Comparison of ENCODE assay signal across 13 cellular contexts in the genomic region with DNA sequence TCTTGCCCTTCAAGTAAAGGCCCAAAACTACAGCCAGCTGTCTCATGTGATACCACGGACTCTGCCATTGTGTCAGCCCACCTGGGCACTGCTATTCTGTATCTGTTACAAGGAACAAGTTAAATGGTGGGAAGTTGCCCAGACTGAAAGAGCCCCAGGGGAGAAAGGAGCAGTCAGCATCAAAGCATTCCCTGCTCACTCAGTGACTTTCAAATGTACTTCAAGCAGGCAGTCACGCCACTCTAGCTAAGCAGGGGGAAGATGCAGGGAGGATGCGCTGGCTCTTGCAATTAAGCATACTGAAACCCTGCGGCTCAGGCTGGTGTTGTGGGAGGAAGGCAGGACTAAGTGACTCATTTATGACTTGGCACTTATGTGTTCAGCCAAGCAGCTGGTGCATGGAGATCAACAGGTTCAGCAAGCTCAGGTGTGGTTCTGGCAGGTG.
DNase-seq lines count a peak whose midpoint lies in the region; ATAC-seq, FAIRE-seq and TF ChIP-seq lines count a peak whose summit lies in the region.
"Had no signal": no experiment of that assay in that cellular context is flagged by ENCODE, and none has a peak within 500 bp of the region (broad histone marks: within the 10 kb centered on the region; RNA-seq: fewer than 3 reads in every experiment).

No MANE protein-coding gene starts in this region.

- H3K9me3 ChIP-seq in Karpas-422 (ENCODE audit: low read length) (peaks cover 15% of the 10 kb centered on the region; the same call in 1 of the 2 replicates), small intestine (ENCODE audit: control insufficient read depth, low read depth) (no peaks in the 10 kb centered on the region)

- H3K79me2 ChIP-seq in Karpas-422 (ENCODE audit: low read length): no peaks in the 10 kb centered on the region

- ATAC-seq in esophagus mucosa: peak; percentile 95
- no peak for ATAC-seq in HG03571 (IDR thresholded peaks at IDR 0.05; ENCODE audit: unreplicated experiment)

- WGBS in small intestine, 3 donors: 19 to 40% (median 27%) methylated on average over 4 of the region's 4 CpGs

- FAIRE-seq in small intestine (lab: Jason Lieb, UNC): no peak
- no peak for FAIRE-seq in GM12892 (lab: Jason Lieb, UNC)

- H3K9ac ChIP-seq in Karpas-422 (ENCODE audit: low read length): no peak overlapping the region

- H4K20me1 ChIP-seq in Karpas-422 (ENCODE audit: insufficient read depth, low read depth, low read length): no peaks in the 10 kb centered on the region

- no peak overlapping the region for H3K4me2 ChIP-seq in Karpas-422 (ENCODE audit: low read depth, low read length, poor library complexity, severe bottlenecking)

- H3K9me2 ChIP-seq in Karpas-422 (replicated peaks; ENCODE audit: insufficient read depth, low read length): no peaks in the 10 kb centered on the region

- H3K27me3 ChIP-seq in Karpas-422 (ENCODE audit: low read length) (no peaks in the 10 kb centered on the region), small intestine (ENCODE audit: control insufficient read depth in 2 of 2, insufficient read depth in 2 of 2, low read length in 2 of 2) (no peaks in the 10 kb centered on the region)

- DNase-seq in Karpas-422 (peak; percentile 20), NCI-H510A treated with DMSO at 0.1 percent for 48 hours (lab: John Stamatoyannopoulos, UW) (peak; percentile 93), small intestine (peak; percentile 21), NCI-H526 (lab: John Stamatoyannopoulos, UW) (no peak), GM12892 (ENCODE audit: insufficient read length) (no peak)
- DNase-seq: activated naive CD8-positive, alpha-beta T cell treated with anti-CD3 and anti-CD28 coated beads for 36 hours; GOT3; hippocampal formation; naive B cell; stimulated activated CD4-positive, alpha-beta T cell treated with anti-CD3 and anti-CD28 coated beads, Interleukin-12 subunit alpha, Interleukin-12 subunit beta, amount 100 ng/mL, for 4 hours; stimulated activated naive CD4-positive, alpha-beta T cell had no signal

- H3K27ac ChIP-seq in Karpas-422 (ENCODE audit: low read length) (no peak overlapping the region), small intestine (ENCODE audit: low read depth in 1 of 2, low read length in 1 of 2) (no peak overlapping the region)

- H3K36me3 ChIP-seq in Karpas-422 (ENCODE audit: insufficient read depth, low read length) (no peaks in the 10 kb centered on the region), small intestine (ENCODE audit: control insufficient read depth in 2 of 2, insufficient read depth in 2 of 2, low read length in 2 of 2) (no peaks in the 10 kb centered on the region)

- H3K4me3 ChIP-seq in Karpas-422 (ENCODE audit: low read length) (no peak overlapping the region), small intestine (ENCODE audit: low read depth in 1 of 2, low read length in 2 of 2) (no peak overlapping the region)

- TF ChIP-seq POLR2A in GM12892 (IDR thresholded peaks at IDR 0.05; ENCODE audit: low read depth, low read length): no peak

- H2AFZ ChIP-seq in Karpas-422 (ENCODE audit: low read length): no peak overlapping the region

- no peaks in the 10 kb centered on the region for H3K4me1 ChIP-seq in Karpas-422 (ENCODE audit: low read length)
- no peaks in the 10 kb centered on the region for H3K4me1 ChIP-seq in small intestine (ENCODE audit: control insufficient read depth in 2 of 2, insufficient read depth in 1 of 2, low read depth in 1 of 2, low read length in 1 of 2)

Comparison
In these comparisons a context has a peak if more than half of its experiments do, and no peak if none do; other contexts are left out.
1. DNase-seq: peak in Karpas-422 (single experiment), NCI-H510A treated with DMSO at 0.1 percent for 48 hours (single experiment) and small intestine (single experiment); none in NCI-H526 (0 of 2) and GM12892 (single experiment).